In the genomic region with DNA sequence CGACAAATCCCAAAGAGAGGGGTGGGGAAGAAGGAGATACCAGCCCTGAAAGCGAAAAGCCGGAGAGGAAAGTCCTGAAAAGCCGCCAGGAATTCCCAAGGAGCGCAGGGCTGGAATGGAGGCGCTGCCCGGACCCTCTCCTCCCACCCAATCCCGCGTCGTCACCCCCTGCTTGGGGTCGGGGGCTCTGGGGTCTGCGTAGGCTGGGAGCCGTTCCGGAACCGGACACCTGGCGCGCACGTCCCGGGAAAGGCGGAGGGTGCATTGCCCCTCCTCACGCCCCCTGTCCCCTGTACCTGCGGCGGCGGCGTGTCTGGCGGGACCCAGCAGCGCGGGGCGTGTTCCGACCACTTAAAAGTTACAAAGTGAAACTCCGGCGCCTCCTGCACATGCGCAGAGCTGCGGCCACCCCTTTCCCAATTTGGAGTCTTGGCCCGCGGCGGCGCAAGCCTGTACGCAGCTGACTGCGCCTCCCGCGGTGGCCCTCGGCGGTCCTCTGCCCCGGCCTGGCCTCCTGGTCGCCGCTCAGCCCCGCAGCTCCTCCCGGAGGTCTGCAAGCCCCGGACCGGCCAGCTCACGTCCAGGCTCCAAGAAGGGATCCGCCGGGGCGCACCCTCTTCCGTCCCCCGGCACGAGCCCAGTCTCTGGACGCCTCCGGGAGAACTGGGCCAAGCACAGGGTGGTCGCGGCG, we compare ENCODE assay signal across 1 cellular context.
TF ChIP-seq lines count a peak whose summit lies in the region.

A gene (minus strand): TSS at position 373 of the 691 bp plus-strand sequence. CDS start 4,800 bp downstream, outside the sequence.

TF ChIP-seq in HepG2, 621 proteins besides CTCF, POLR2A, EP300 and RAD21 (continued from another document and continues in another):
- TF ChIP-seq, protein P1, sequence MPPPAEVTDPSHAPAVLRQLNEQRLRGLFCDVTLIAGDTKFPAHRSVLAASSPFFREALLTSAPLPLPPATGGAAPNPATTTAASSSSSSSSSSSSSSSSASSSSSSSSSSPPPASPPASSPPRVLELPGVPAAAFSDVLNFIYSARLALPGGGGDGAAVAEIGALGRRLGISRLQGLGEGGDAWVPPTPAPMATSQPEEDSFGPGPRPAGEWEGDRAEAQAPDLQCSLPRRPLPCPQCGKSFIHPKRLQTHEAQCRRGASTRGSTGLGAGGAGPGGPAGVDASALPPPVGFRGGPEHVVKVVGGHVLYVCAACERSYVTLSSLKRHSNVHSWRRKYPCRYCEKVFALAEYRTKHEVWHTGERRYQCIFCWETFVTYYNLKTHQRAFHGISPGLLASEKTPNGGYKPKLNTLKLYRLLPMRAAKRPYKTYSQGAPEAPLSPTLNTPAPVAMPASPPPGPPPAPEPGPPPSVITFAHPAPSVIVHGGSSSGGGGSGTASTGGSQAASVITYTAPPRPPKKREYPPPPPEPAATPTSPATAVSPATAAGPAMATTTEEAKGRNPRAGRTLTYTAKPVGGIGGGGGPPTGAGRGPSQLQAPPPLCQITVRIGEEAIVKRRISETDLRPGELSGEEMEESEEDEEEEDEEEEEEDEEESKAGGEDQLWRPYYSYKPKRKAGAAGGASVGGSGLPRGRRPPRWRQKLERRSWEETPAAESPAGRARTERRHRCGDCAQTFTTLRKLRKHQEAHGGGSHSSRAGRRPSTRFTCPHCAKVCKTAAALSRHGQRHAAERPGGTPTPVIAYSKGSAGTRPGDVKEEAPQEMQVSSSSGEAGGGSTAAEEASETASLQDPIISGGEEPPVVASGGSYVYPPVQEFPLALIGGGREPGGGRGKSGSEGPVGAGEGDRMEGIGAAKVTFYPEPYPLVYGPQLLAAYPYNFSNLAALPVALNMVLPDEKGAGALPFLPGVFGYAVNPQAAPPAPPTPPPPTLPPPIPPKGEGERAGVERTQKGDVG (CRISPR knock-in tag; IDR thresholded peaks at IDR 0.05; ENCODE audit: borderline replicate concordance): 0 out of 2 replicates have a peak, but pooled peaks have one; percentile 28
- TF ChIP-seq, protein P2, sequence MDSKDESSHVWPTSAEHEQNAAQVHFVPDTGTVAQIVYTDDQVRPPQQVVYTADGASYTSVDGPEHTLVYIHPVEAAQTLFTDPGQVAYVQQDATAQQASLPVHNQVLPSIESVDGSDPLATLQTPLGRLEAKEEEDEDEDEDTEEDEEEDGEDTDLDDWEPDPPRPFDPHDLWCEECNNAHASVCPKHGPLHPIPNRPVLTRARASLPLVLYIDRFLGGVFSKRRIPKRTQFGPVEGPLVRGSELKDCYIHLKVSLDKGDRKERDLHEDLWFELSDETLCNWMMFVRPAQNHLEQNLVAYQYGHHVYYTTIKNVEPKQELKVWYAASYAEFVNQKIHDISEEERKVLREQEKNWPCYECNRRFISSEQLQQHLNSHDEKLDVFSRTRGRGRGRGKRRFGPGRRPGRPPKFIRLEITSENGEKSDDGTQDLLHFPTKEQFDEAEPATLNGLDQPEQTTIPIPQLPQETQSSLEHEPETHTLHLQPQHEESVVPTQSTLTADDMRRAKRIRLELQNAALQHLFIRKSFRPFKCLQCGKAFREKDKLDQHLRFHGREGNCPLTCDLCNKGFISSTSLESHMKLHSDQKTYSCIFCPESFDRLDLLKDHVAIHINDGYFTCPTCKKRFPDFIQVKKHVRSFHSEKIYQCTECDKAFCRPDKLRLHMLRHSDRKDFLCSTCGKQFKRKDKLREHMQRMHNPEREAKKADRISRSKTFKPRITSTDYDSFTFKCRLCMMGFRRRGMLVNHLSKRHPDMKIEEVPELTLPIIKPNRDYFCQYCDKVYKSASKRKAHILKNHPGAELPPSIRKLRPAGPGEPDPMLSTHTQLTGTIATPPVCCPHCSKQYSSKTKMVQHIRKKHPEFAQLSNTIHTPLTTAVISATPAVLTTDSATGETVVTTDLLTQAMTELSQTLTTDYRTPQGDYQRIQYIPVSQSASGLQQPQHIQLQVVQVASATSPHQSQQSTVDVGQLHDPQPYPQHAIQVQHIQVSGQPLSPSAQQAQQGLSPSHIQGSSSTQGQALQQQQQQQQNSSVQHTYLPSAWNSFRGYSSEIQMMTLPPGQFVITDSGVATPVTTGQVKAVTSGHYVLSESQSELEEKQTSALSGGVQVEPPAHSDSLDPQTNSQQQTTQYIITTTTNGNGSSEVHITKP (CRISPR knock-in tag; IDR thresholded peaks at IDR 0.05; ENCODE audit: low read depth): no peak
- TF ChIP-seq ZNF460 (CRISPR knock-in tag; IDR thresholded peaks at IDR 0.05; ENCODE audit: borderline replicate concordance) (no peak), ASH2L (IDR thresholded peaks at IDR 0.05; ENCODE audit: insufficient read length, low read depth, low read length) (no peak), RFX5 (IDR thresholded peaks at IDR 0.05; ENCODE audit: low read depth, low read length) (no peak), ZNF24 (IDR thresholded peaks at IDR 0.05) (no peak), ZNF670 (CRISPR knock-in tag; IDR thresholded peaks at IDR 0.05; ENCODE audit: borderline replicate concordance) (0 out of 2 replicates have a peak, but pooled peaks have one; percentile 38), KDM5B (CRISPR knock-in tag; IDR thresholded peaks at IDR 0.05; ENCODE audit: borderline replicate concordance) (peak; percentile 91), DR1 (CRISPR knock-in tag; IDR thresholded peaks at IDR 0.05) (peak; percentile 82), ZNF451 (CRISPR knock-in tag; IDR thresholded peaks at IDR 0.05) (peak; percentile 32; the same call in 1 of the 2 replicates), ZNF136 (CRISPR knock-in tag; IDR thresholded peaks at IDR 0.05; ENCODE audit: low read depth) (no peak), ZNF235 (CRISPR knock-in tag; IDR thresholded peaks at IDR 0.05; ENCODE audit: borderline replicate concordance) (peak; percentile 19; the same call in 1 of the 2 replicates), ZNF644 (CRISPR knock-in tag; IDR thresholded peaks at IDR 0.05; ENCODE audit: low read depth) (no peak), PHF20 (CRISPR knock-in tag; IDR thresholded peaks at IDR 0.05) (peak; percentile 45), ZNF337 (CRISPR knock-in tag; IDR thresholded peaks at IDR 0.05; ENCODE audit: borderline replicate concordance, low read depth) (0 out of 2 replicates have a peak, but pooled peaks have one; percentile 49), PHB2 (IDR thresholded peaks at IDR 0.05; ENCODE audit: partially characterized antibody) (no peak), ZNF546 (CRISPR knock-in tag; conservative IDR thresholded peaks at IDR 0.05) (peak; percentile 30; the same call in 1 of the 2 replicates), MYC (CRISPR knock-in tag; IDR thresholded peaks at IDR 0.05; ENCODE audit: borderline replicate concordance) (peak; percentile 61), KDM2A (CRISPR knock-in tag; IDR thresholded peaks at IDR 0.05; ENCODE audit: borderline replicate concordance, low read depth) (no peak), FOSL2 (CRISPR knock-in tag; IDR thresholded peaks at IDR 0.05) (peak; percentile 20; the same call in 1 of the 2 replicates), ZNF263 (CRISPR knock-in tag; IDR thresholded peaks at IDR 0.05) (peak; percentile 71), GABPB1 (CRISPR knock-in tag; IDR thresholded peaks at IDR 0.05) (peak; percentile 62; the same call in 1 of the 2 replicates), SSRP1 (CRISPR knock-in tag; IDR thresholded peaks at IDR 0.05) (no peak), ZNF501 (CRISPR knock-in tag; IDR thresholded peaks at IDR 0.05) (peak; percentile 83), ZNF549 (CRISPR knock-in tag; IDR thresholded peaks at IDR 0.05) (peak; percentile 30; the same call in 1 of the 2 replicates), ERF (CRISPR knock-in tag; IDR thresholded peaks at IDR 0.05) (peak; percentile 24; the same call in 1 of the 2 replicates)
- TF ChIP-seq, protein P3, sequence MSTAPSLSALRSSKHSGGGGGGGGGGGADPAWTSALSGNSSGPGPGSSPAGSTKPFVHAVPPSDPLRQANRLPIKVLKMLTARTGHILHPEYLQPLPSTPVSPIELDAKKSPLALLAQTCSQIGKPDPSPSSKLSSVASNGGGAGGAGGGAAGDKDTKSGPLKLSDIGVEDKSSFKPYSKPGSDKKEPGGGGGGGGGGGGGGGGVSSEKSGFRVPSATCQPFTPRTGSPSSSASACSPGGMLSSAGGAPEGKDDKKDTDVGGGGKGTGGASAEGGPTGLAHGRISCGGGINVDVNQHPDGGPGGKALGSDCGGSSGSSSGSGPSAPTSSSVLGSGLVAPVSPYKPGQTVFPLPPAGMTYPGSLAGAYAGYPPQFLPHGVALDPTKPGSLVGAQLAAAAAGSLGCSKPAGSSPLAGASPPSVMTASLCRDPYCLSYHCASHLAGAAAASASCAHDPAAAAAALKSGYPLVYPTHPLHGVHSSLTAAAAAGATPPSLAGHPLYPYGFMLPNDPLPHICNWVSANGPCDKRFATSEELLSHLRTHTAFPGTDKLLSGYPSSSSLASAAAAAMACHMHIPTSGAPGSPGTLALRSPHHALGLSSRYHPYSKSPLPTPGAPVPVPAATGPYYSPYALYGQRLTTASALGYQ (CRISPR knock-in tag; IDR thresholded peaks at IDR 0.05): peak; percentile 55; the same call in 1 of the 2 replicates
- TF ChIP-seq, protein P4, sequence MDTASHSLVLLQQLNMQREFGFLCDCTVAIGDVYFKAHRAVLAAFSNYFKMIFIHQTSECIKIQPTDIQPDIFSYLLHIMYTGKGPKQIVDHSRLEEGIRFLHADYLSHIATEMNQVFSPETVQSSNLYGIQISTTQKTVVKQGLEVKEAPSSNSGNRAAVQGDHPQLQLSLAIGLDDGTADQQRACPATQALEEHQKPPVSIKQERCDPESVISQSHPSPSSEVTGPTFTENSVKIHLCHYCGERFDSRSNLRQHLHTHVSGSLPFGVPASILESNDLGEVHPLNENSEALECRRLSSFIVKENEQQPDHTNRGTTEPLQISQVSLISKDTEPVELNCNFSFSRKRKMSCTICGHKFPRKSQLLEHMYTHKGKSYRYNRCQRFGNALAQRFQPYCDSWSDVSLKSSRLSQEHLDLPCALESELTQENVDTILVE (CRISPR knock-in tag; IDR thresholded peaks at IDR 0.05): no peak
- TF ChIP-seq, protein P5, sequence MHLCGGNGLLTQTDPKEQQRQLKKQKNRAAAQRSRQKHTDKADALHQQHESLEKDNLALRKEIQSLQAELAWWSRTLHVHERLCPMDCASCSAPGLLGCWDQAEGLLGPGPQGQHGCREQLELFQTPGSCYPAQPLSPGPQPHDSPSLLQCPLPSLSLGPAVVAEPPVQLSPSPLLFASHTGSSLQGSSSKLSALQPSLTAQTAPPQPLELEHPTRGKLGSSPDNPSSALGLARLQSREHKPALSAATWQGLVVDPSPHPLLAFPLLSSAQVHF (CRISPR knock-in tag; IDR thresholded peaks at IDR 0.05): no peak
- TF ChIP-seq, protein P6, sequence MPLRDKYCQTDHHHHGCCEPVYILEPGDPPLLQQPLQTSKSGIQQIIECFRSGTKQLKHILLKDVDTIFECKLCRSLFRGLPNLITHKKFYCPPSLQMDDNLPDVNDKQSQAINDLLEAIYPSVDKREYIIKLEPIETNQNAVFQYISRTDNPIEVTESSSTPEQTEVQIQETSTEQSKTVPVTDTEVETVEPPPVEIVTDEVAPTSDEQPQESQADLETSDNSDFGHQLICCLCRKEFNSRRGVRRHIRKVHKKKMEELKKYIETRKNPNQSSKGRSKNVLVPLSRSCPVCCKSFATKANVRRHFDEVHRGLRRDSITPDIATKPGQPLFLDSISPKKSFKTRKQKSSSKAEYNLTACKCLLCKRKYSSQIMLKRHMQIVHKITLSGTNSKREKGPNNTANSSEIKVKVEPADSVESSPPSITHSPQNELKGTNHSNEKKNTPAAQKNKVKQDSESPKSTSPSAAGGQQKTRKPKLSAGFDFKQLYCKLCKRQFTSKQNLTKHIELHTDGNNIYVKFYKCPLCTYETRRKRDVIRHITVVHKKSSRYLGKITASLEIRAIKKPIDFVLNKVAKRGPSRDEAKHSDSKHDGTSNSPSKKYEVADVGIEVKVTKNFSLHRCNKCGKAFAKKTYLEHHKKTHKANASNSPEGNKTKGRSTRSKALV (CRISPR knock-in tag; IDR thresholded peaks at IDR 0.05): peak; percentile 86
- TF ChIP-seq, protein P7, sequence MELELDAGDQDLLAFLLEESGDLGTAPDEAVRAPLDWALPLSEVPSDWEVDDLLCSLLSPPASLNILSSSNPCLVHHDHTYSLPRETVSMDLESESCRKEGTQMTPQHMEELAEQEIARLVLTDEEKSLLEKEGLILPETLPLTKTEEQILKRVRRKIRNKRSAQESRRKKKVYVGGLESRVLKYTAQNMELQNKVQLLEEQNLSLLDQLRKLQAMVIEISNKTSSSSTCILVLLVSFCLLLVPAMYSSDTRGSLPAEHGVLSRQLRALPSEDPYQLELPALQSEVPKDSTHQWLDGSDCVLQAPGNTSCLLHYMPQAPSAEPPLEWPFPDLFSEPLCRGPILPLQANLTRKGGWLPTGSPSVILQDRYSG (CRISPR knock-in tag; IDR thresholded peaks at IDR 0.05): 0 out of 2 replicates have a peak, but pooled peaks have one; percentile 35
- TF ChIP-seq, protein P8, sequence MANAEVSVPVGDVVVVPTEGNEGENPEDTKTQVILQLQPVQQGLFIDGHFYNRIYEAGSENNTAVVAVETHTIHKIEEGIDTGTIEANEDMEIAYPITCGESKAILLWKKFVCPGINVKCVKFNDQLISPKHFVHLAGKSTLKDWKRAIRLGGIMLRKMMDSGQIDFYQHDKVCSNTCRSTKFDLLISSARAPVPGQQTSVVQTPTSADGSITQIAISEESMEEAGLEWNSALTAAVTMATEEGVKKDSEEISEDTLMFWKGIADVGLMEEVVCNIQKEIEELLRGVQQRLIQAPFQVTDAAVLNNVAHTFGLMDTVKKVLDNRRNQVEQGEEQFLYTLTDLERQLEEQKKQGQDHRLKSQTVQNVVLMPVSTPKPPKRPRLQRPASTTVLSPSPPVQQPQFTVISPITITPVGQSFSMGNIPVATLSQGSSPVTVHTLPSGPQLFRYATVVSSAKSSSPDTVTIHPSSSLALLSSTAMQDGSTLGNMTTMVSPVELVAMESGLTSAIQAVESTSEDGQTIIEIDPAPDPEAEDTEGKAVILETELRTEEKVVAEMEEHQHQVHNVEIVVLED (CRISPR knock-in tag; IDR thresholded peaks at IDR 0.05; ENCODE audit: borderline replicate concordance): no peak; the same call in 1 of the 2 replicates
- TF ChIP-seq, protein P9, sequence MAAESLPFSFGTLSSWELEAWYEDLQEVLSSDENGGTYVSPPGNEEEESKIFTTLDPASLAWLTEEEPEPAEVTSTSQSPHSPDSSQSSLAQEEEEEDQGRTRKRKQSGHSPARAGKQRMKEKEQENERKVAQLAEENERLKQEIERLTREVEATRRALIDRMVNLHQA (CRISPR knock-in tag; IDR thresholded peaks at IDR 0.05): no peak
